In genomic region chr22:22422629-22423112, GRCh38 we compare ENCODE assay signal across 8 cellular contexts.
DNase-seq lines count a peak whose midpoint lies in the region; ATAC-seq and TF ChIP-seq lines count a peak whose summit lies in the region.

No MANE protein-coding gene starts in this region.

- H3K9me2 ChIP-seq in PC-9 (ENCODE audit: insufficient read depth), result no peaks in the 10 kb centered on the region

- peaks cover 58% of the 10 kb centered on the region for H3K27me3 ChIP-seq in PC-9 (ENCODE audit: insufficient read depth, low read depth)
- H3K27me3 ChIP-seq in gastroesophageal sphincter, result peaks cover 75% of the 10 kb centered on the region

- no peak overlapping the region for H2AFZ ChIP-seq in PC-9

- DNase-seq in DMS153 (lab: John Stamatoyannopoulos, UW) (peak; percentile 64), GM20000 (ENCODE audit: low spot score) (peak; percentile 85), PC-9 (peak in 1 of 2 experiments; percentile 21), posterior cingulate gyrus (peak in 8 of 10 donors; percentile 41 to 89 (median 63)), NCI-H446 treated with DMSO at 0.1 percent for 48 hours (lab: John Stamatoyannopoulos, UW) (no peak)
- peak; percentile 72 to 74 for DNase-seq in activated T-cell treated with anti-CD3 and anti-CD28 coated beads, Interleukin-2, amount 50 U/mL, for 72 hours

- H4K20me1 ChIP-seq in PC-9 (ENCODE audit: insufficient read depth), result no peaks in the 10 kb centered on the region

- no peak for TF ChIP-seq EP300 in gastroesophageal sphincter (IDR thresholded peaks at IDR 0.05)

- no peak overlapping the region for H3K4me3 Mint-ChIP-seq in activated T-cell treated with anti-CD3 and anti-CD28 coated beads, Interleukin-2, amount 50 U/mL, for 72 hours

- H3K4me3 ChIP-seq in PC-9 (no peak overlapping the region), gastroesophageal sphincter (no peak overlapping the region)

- ATAC-seq in HG03575 (IDR thresholded peaks at IDR 0.05; ENCODE audit: extremely low read depth, insufficient number of reproducible peaks, low FRiP score, unreplicated experiment), result peak; percentile 51
- ATAC-seq in activated T-cell treated with anti-CD3 and anti-CD28 coated beads, Interleukin-2, amount 50 U/mL, for 72 hours (replicated peaks in 1 of 2), result peak; percentile 81 to 95
- no peak for ATAC-seq in gastroesophageal sphincter

- H3K4me2 ChIP-seq in PC-9, result no peak overlapping the region

- BruUV-seq in PC-9 (replicated peaks; lab: Mats Ljungman, UMichigan), result no TSS peak

- no peaks in the 10 kb centered on the region for H3K79me2 ChIP-seq in PC-9 (ENCODE audit: low read depth)

- H3F3A ChIP-seq in PC-9 (ENCODE audit: insufficient read depth, low read depth), result no peaks in the 10 kb centered on the region

- no peak overlapping the region for H3K27ac Mint-ChIP-seq in activated T-cell treated with anti-CD3 and anti-CD28 coated beads, Interleukin-2, amount 50 U/mL, for 72 hours

- CTCF ChIA-PET in PC-9 (lab: Charles Lee), result interaction anchor here (0.9 to 1.0 kb wide), 2 partner anchors 14 to 80 kb away, joined by 3 read pairs; no protein-coding TSS in a partner anchor

- no peaks in the 10 kb centered on the region for H3K4me1 Mint-ChIP-seq in activated T-cell treated with anti-CD3 and anti-CD28 coated beads, Interleukin-2, amount 50 U/mL, for 72 hours (ENCODE audit: low read depth)

- no peaks in the 10 kb centered on the region for H3K36me3 ChIP-seq in PC-9 (ENCODE audit: low read depth)
- no peaks in the 10 kb centered on the region for H3K36me3 ChIP-seq in gastroesophageal sphincter

- TF ChIP-seq CTCF in GM20000 (IDR thresholded peaks at IDR 0.05; ENCODE audit: extremely low read depth, missing control alignments) (peak; percentile 52), PC-9 (conservative IDR thresholded peaks at IDR 0.05) (peak; percentile 74), gastroesophageal sphincter (IDR thresholded peaks at IDR 0.05) (peak in 3 of 4 experiments; percentile 7 to 54 (median 10))

- POLR2A ChIA-PET in PC-9 (lab: Charles Lee; ENCODE audit: unreplicated experiment), result no interaction called here

- no peak for TF ChIP-seq POLR2A in gastroesophageal sphincter (IDR thresholded peaks at IDR 0.05)

- peaks cover 31% of the 10 kb centered on the region for H3K27me3 Mint-ChIP-seq in activated T-cell treated with anti-CD3 and anti-CD28 coated beads, Interleukin-2, amount 50 U/mL, for 72 hours (ENCODE audit: low read depth)

- H3K4me1 ChIP-seq in PC-9 (replicated peaks; ENCODE audit: insufficient read depth), result no peaks in the 10 kb centered on the region
- no peaks in the 10 kb centered on the region for H3K4me1 ChIP-seq in gastroesophageal sphincter

- H3K9me3 ChIP-seq in PC-9 (ENCODE audit: insufficient read depth, low read depth), result no peaks in the 10 kb centered on the region
- H3K9me3 ChIP-seq in gastroesophageal sphincter, result no peaks in the 10 kb centered on the region

- no peaks in the 10 kb centered on the region for H3K36me3 Mint-ChIP-seq in activated T-cell treated with anti-CD3 and anti-CD28 coated beads, Interleukin-2, amount 50 U/mL, for 72 hours (ENCODE audit: insufficient read depth in 2 of 2)

- 0 to 4% methylated on average over 2 to 6 of the region's 6 CpGs for WGBS in gastroesophageal sphincter (ENCODE audit: low coverage in 1 of 2), 2 donors

- intact Hi-C loops in PC-9 (cut with micrococcal nuclease; ENCODE audit: unreplicated experiment), result loop anchor here (10.0 kb wide), 1 partner anchor 218 kb away; no protein-coding TSS in a partner anchor
- intact Hi-C loops in posterior cingulate gyrus (cut with DNase I), result no loop called here

- H3K27ac ChIP-seq in PC-9 (no peak overlapping the region), gastroesophageal sphincter (no peak overlapping the region)

- H3K9me3 Mint-ChIP-seq in activated T-cell treated with anti-CD3 and anti-CD28 coated beads, Interleukin-2, amount 50 U/mL, for 72 hours, result no peaks in the 10 kb centered on the region

Comparison
In these comparisons a context has a peak if more than half of its experiments do, and no peak if none do; other contexts are left out.
1. CTCF ChIP-seq: peak in every context shown above with its lines; median percentile 74 in PC-9; 52 in GM20000; 10 in gastroesophageal sphincter.